In genomic region chrX:56802921-56803848, GRCh38 we compare ENCODE assay signal across 8 cellular contexts.
A peak's percentile ranks its signal among the peaks of the same experiment; 100 is the strongest.
DNase-seq lines count a peak whose midpoint lies in the region; ATAC-seq lines count a peak whose summit lies in the region.

No MANE protein-coding gene starts in this region.

- H3K4me3 Mint-ChIP-seq in activated CD8-positive, alpha-beta memory T cell treated with anti-CD3 and anti-CD28 coated beads, Interleukin-2, amount 10 ng/mL, durations not matched to agents 7 days and 5 days, result no peak overlapping the region
- no peak overlapping the region for H3K4me3 Mint-ChIP-seq in effector memory CD8-positive, alpha-beta T cell

- H3K9me3 Mint-ChIP-seq in activated CD8-positive, alpha-beta memory T cell treated with anti-CD3 and anti-CD28 coated beads, Interleukin-2, amount 10 ng/mL, durations not matched to agents 7 days and 5 days (ENCODE audit: low read depth), result no peaks in the 10 kb centered on the region
- no peaks in the 10 kb centered on the region for H3K9me3 Mint-ChIP-seq in effector memory CD8-positive, alpha-beta T cell

- H3K4me1 Mint-ChIP-seq in activated CD8-positive, alpha-beta memory T cell treated with anti-CD3 and anti-CD28 coated beads, Interleukin-2, amount 10 ng/mL, durations not matched to agents 7 days and 5 days, result peaks cover 32% of the 10 kb centered on the region
- H3K4me1 Mint-ChIP-seq in effector memory CD8-positive, alpha-beta T cell (ENCODE audit: low read depth in 2 of 2), result peaks cover 19 to 23% of the 10 kb centered on the region in 2 donors

- CTCF ChIA-PET in activated CD8-positive, alpha-beta memory T cell treated with anti-CD3 and anti-CD28 coated beads, Interleukin-2, amount 10 ng/mL, durations not matched to agents 7 days and 5 days (lab: Charles Lee), result interaction anchor here (0.9 kb wide), 1 partner anchor 175 kb away, joined by 4 read pairs; no protein-coding TSS in a partner anchor

- peak overlapping the region; percentile 36 for H3K27ac Mint-ChIP-seq in activated CD8-positive, alpha-beta memory T cell treated with anti-CD3 and anti-CD28 coated beads, Interleukin-2, amount 10 ng/mL, durations not matched to agents 7 days and 5 days
- H3K27ac Mint-ChIP-seq in effector memory CD8-positive, alpha-beta T cell, result peak overlapping the region in 1 of 2 donors; percentile 80

- H3K27me3 Mint-ChIP-seq in activated CD8-positive, alpha-beta memory T cell treated with anti-CD3 and anti-CD28 coated beads, Interleukin-2, amount 10 ng/mL, durations not matched to agents 7 days and 5 days, result no peaks in the 10 kb centered on the region
- no peaks in the 10 kb centered on the region for H3K27me3 Mint-ChIP-seq in effector memory CD8-positive, alpha-beta T cell

- H3K36me3 Mint-ChIP-seq in activated CD8-positive, alpha-beta memory T cell treated with anti-CD3 and anti-CD28 coated beads, Interleukin-2, amount 10 ng/mL, durations not matched to agents 7 days and 5 days, result peaks cover 3% of the 10 kb centered on the region
- peaks cover 8% of the 10 kb centered on the region for H3K36me3 Mint-ChIP-seq in effector memory CD8-positive, alpha-beta T cell (ENCODE audit: insufficient read depth)

- DNase-seq in NCI-H1694 (lab: John Stamatoyannopoulos, UW) (peak; percentile 4), NCI-H1694 treated with DMSO at 0.1 percent for 48 hours (lab: John Stamatoyannopoulos, UW) (no peak), NCI-H2227 (lab: John Stamatoyannopoulos, UW; ENCODE audit: unreplicated experiment) (peak; percentile 66), middle frontal gyrus (ENCODE audit: extremely low spot score, low spot score) (peak; percentile 72), SKM-1 (lab: John Stamatoyannopoulos, UW; ENCODE audit: unreplicated experiment) (no peak)
- peak; percentile 66 for DNase-seq in activated CD8-positive, alpha-beta memory T cell treated with anti-CD3 and anti-CD28 coated beads, Interleukin-2, amount 10 ng/mL, durations not matched to agents 7 days and 5 days
- DNase-seq in effector memory CD8-positive, alpha-beta T cell, result peak; percentile 18 to 42 (median 34)
- peak; percentile 20 to 81 (median 49) for DNase-seq in stimulated activated naive CD4-positive, alpha-beta T cell (lab: John Stamatoyannopoulos, UW)

- ATAC-seq in activated CD8-positive, alpha-beta memory T cell treated with anti-CD3 and anti-CD28 coated beads, Interleukin-2, amount 10 ng/mL, durations not matched to agents 7 days and 5 days, result peak; percentile 46
- peak; percentile 41 for ATAC-seq in effector memory CD8-positive, alpha-beta T cell (replicated peaks)

Comparison
In these comparisons a context has a peak if more than half of its experiments do, and no peak if none do; other contexts are left out.
1. DNase-seq: peak in NCI-H1694 (single experiment), NCI-H2227 (single experiment), activated CD8-positive, alpha-beta memory T cell treated with anti-CD3 and anti-CD28 coated beads, Interleukin-2, amount 10 ng/mL, durations not matched to agents 7 days and 5 days (single experiment), effector memory CD8-positive, alpha-beta T cell (3 of 3), middle frontal gyrus (single experiment) and stimulated activated naive CD4-positive, alpha-beta T cell (6 of 6); none in NCI-H1694 treated with DMSO at 0.1 percent for 48 hours (single experiment) and SKM-1 (single experiment).